18 cellular contexts compared by ENCODE assay signal in genomic region chr10:130862626-130863025, GRCh38.
"Had no signal": no experiment of that assay in that cellular context is flagged by ENCODE, and none has a peak within 500 bp of the region (broad histone marks: within the 10 kb centered on the region; RNA-seq: fewer than 3 reads in every experiment).

No MANE protein-coding gene starts in this region.

- H3K4me1 Mint-ChIP-seq: memory B cell had no signal

- H3K27me3 ChIP-seq: foreskin keratinocyte, left lung had no signal

- H3K4me1 ChIP-seq: esophagus muscularis mucosa, foreskin keratinocyte, gastroesophageal sphincter, heart left ventricle, left lung, lower lobe of right lung had no signal

- H3K27ac Mint-ChIP-seq: memory B cell had no signal

- DNase-seq: cerebellar nuclear complex; dermis blood vessel endothelial cell; dorsolateral prefrontal cortex; effector CD4-positive, alpha-beta T cell; effector memory CD4-positive, alpha-beta T cell; foreskin keratinocyte; heart left ventricle; hippocampal formation; left cardiac atrium; left ventricle myocardium superior; lower lobe of right lung; mesendoderm; midbrain had no signal

- ATAC-seq: foreskin keratinocyte, gastroesophageal sphincter, heart left ventricle, left cardiac atrium, left lung, left ventricle myocardium superior, lower lobe of right lung had no signal

- H3K36me3 ChIP-seq: esophagus muscularis mucosa, gastroesophageal sphincter, heart left ventricle, left lung, lower lobe of right lung had no signal

- H3K36me3 Mint-ChIP-seq: memory B cell had no signal

- H3K4me3 Mint-ChIP-seq: memory B cell had no signal

- H3K4me3 ChIP-seq: coronary artery, dorsolateral prefrontal cortex, esophagus muscularis mucosa, gastroesophageal sphincter, heart left ventricle, left lung, lower lobe of right lung had no signal

- H3K9me3 ChIP-seq: esophagus muscularis mucosa, gastroesophageal sphincter, heart left ventricle, left lung, lower lobe of right lung had no signal

- H3K27ac ChIP-seq: coronary artery, dorsolateral prefrontal cortex, esophagus muscularis mucosa, foreskin keratinocyte, gastroesophageal sphincter, heart left ventricle, left lung, lower lobe of right lung had no signal
